Comparison of ENCODE assay signal across 1 cellular context in the genomic region with DNA sequence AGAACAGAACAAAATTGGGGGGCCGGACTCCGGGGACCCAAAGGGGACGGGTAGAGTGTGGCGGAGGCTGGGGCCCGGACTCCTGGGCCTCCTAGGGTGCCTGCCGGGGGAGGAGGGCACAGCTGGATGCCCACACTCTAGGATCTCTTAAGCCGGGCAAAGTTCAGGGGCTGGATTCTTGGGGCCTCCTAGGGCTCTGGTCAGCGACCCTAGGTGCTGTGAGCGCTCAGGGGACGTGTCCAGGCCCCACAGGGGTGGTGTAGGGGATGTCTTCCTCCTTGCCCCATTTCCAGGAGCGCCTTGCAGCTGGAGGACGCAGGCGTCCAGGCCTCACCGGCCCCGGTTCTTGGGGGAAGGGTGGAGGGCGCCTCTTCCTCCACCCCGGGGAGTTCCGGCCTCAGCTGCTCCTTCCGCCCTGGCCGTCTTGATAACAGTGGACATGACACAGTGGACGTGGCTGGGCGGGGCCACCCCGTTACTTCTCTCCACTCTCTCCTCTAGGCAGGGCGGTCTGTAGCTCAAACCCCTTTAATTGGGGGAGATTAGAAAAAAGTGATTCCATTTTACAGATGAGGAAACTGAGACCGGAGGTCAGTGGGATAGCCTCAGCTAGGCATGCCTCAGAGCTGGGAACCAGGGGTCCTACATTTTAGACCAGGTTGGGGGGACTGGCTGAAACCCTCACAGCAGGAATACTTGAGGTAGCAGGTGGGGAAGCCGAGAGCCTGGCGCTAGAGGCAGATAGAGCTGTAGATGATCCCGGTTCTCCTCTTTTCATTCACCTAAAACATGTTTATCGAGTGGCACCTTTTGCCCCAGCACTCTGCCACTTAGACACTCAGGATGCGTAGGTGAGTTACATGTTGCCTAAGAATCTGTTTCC.
A peak's percentile ranks its signal among the peaks of the same experiment; 100 is the strongest.
TF ChIP-seq lines count a peak whose summit lies in the region.

No MANE protein-coding gene starts in this region.

TF ChIP-seq in HEK293, 187 proteins besides CTCF, POLR2A, EP300 and RAD21 (continued from another document):
- TF ChIP-seq, protein P1, sequence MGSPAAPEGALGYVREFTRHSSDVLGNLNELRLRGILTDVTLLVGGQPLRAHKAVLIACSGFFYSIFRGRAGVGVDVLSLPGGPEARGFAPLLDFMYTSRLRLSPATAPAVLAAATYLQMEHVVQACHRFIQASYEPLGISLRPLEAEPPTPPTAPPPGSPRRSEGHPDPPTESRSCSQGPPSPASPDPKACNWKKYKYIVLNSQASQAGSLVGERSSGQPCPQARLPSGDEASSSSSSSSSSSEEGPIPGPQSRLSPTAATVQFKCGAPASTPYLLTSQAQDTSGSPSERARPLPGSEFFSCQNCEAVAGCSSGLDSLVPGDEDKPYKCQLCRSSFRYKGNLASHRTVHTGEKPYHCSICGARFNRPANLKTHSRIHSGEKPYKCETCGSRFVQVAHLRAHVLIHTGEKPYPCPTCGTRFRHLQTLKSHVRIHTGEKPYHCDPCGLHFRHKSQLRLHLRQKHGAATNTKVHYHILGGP (tag by site-specific recombination; IDR thresholded peaks at IDR 0.05) = no peak
- TF ChIP-seq ZNF473 (tag by site-specific recombination; IDR thresholded peaks at IDR 0.05) (no peak), ZBTB48 (tag by site-specific recombination; IDR thresholded peaks at IDR 0.05) (peak; percentile 40; the same call in 1 of the 2 replicates)
